1 cellular context compared by ENCODE assay signal in genomic region chr5:68932830-68933434, GRCh38.
TF ChIP-seq lines count a peak whose summit lies in the region.

No MANE protein-coding gene starts in this region.

TF ChIP-seq in GM23338, 12 proteins besides CTCF, POLR2A, EP300 and RAD21 (continued from another document):
- TF ChIP-seq REST (IDR thresholded peaks at IDR 0.05; ENCODE audit: unreplicated experiment) (no peak), EZH2phosphoT487 (IDR thresholded peaks at IDR 0.05; ENCODE audit: unreplicated experiment) (no peak), POLR2AphosphoS5 (IDR thresholded peaks at IDR 0.05; ENCODE audit: low read depth) (no peak)
